23 cellular contexts compared by ENCODE assay signal in the genomic region with DNA sequence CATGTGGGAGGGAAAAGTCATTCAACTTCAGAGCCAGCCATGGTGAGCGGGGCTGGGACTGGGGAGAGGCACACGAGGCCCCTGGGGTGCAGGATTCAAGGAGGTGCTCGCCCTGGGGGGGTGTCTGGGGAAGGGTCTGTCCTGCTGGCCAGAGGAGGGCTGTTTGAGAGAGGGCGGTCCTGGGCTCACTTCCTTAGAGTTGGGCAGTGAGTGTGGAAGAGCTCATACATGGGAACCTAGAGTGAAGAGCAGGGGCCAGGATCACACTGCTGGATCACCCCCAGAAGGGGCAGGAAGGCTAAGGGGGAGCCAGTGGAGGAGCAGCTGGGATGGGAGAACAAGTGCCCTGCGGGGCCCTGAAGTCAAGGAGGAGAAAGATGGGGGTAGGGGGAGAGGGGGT. TPM values are rescaled to one million over a fixed set of nuclear protein-coding genes. Genes with fewer than 3 reads are reported as not detected.
DNase-seq lines count a peak whose midpoint lies in the region; ATAC-seq and TF ChIP-seq lines count a peak whose summit lies in the region.
"Had no signal": no experiment of that assay in that cellular context is flagged by ENCODE, and none has a peak within 500 bp of the region (broad histone marks: within the 10 kb centered on the region; RNA-seq: fewer than 3 reads in every experiment).

No MANE protein-coding gene starts in this region.

- H3K9me2 ChIP-seq in GM23248 (ENCODE audit: insufficient read depth) = no peaks in the 10 kb centered on the region
- H3K9me2 ChIP-seq: SK-N-SH had no signal

- H3K27me3 ChIP-seq in GM23248 (replicated peaks; ENCODE audit: insufficient read depth) (no peaks in the 10 kb centered on the region), Panc1 (ENCODE audit: control insufficient read depth, insufficient read depth, low read length) (no peaks in the 10 kb centered on the region), lower lobe of right lung (ENCODE audit: low read depth) (no peaks in the 10 kb centered on the region), sigmoid colon (no peaks in the 10 kb centered on the region)
- H3K27me3 ChIP-seq: breast epithelium, gastroesophageal sphincter, thyroid gland had no signal

- CTCF ChIA-PET in Panc1 (lab: Charles Lee) = interaction anchor here (0.7 kb wide), 1 partner anchor 464 kb away, joined by 7 read pairs; no protein-coding TSS in a partner anchor

- ATAC-seq in Panc1 (no peak; the same call in 1 of the 2 replicates), lower lobe of right lung (no peak), HG02623 (IDR thresholded peaks at IDR 0.05; ENCODE audit: unreplicated experiment) (no peak)
- ATAC-seq: gastroesophageal sphincter; stimulated activated naive CD8-positive, alpha-beta T cell treated with anti-CD3 and anti-CD28 coated beads, Interleukin-15, Interleukin-2, amounts not matched to agents 100 U/mL and 50 U/mL, for 24 hours had no signal

- peak overlapping the region; percentile 66; the same call in 1 of the 2 replicates for H3K9ac ChIP-seq in GM23248
- H3K9ac ChIP-seq: SK-N-SH had no signal

- H3K4me1 ChIP-seq in GM23248 (ENCODE audit: insufficient read depth) (peaks cover 64% of the 10 kb centered on the region), Panc1 (ENCODE audit: control insufficient read depth, insufficient read depth, low read length) (peaks cover 83% of the 10 kb centered on the region), lower lobe of right lung (peaks cover 40% of the 10 kb centered on the region), sigmoid colon (peaks cover 0 to 40% (median 22%) of the 10 kb centered on the region in 4 donors)

- intact Hi-C loops in Panc1 (cut with micrococcal nuclease; ENCODE audit: unreplicated experiment) (loop anchor here (5.0 kb wide), 2 partner anchors 76 to 406 kb away; no protein-coding TSS in a partner anchor), lower lobe of right lung (cut with DNase I) (no loop called here), sigmoid colon (cut with DNase I) (no loop called here)

- no peak for TF ChIP-seq POLR2A in sigmoid colon (IDR thresholded peaks at IDR 0.05)

- H3K27ac ChIP-seq in GM23248 = peak overlapping the region; percentile 73; the same call in 1 of the 2 replicates
- peak overlapping the region; percentile 99 for H3K27ac ChIP-seq in Panc1 (ENCODE audit: low read length)
- no peak overlapping the region for H3K27ac ChIP-seq in lower lobe of right lung
- no peak overlapping the region for H3K27ac ChIP-seq in sigmoid colon
- H3K27ac ChIP-seq: breast epithelium, coronary artery, thyroid gland had no signal

- peaks cover 3% of the 10 kb centered on the region; the same call in 1 of the 2 replicates for H4K20me1 ChIP-seq in GM23248 (ENCODE audit: insufficient read depth)

- TF ChIP-seq EP300 in sigmoid colon (IDR thresholded peaks at IDR 0.05) = no peak

- H3K79me2 ChIP-seq in GM23248 (ENCODE audit: insufficient read depth) = peaks cover 100% of the 10 kb centered on the region

- H3K9me3 ChIP-seq in GM23248 (ENCODE audit: low read depth) (no peaks in the 10 kb centered on the region), Panc1 (ENCODE audit: control insufficient read depth, insufficient read depth, low read depth, low read length) (no peaks in the 10 kb centered on the region), lower lobe of right lung (no peaks in the 10 kb centered on the region), sigmoid colon (no peaks in the 10 kb centered on the region)
- H3K9me3 ChIP-seq: breast epithelium, gastroesophageal sphincter, SK-N-SH, thyroid gland had no signal

- BruUV-seq in Panc1 (replicated peaks; lab: Mats Ljungman, UMichigan) = no TSS peak

- no peak overlapping the region for H2AFZ ChIP-seq in GM23248

- H3K4me3 ChIP-seq in GM23248 (no peak overlapping the region), Panc1 (ENCODE audit: low read depth in 2 of 2, low read length in 2 of 2) (no peak overlapping the region), lower lobe of right lung (no peak overlapping the region), sigmoid colon (no peak overlapping the region)
- H3K4me3 ChIP-seq: breast epithelium, coronary artery, gastroesophageal sphincter, lung, thyroid gland had no signal

- no peaks in the 10 kb centered on the region for H3K36me3 ChIP-seq in GM23248 (ENCODE audit: low read depth)
- H3K36me3 ChIP-seq in Panc1 (ENCODE audit: control insufficient read depth, insufficient read depth, low read length) = no peaks in the 10 kb centered on the region
- no peaks in the 10 kb centered on the region for H3K36me3 ChIP-seq in lower lobe of right lung
- no peaks in the 10 kb centered on the region for H3K36me3 ChIP-seq in sigmoid colon
- H3K36me3 ChIP-seq: breast epithelium, gastroesophageal sphincter, thyroid gland had no signal

- 99 to 100% methylated on average over 5 of the region's 5 CpGs for WGBS in GM23248 (ENCODE audit: low coverage in 1 of 2, low lambda C conversion rate in 2 of 2, missing lambda C conversion rate in 2 of 2), 2 experiments
- WGBS in sigmoid colon, 2 donors = 91% methylated on average over 5 of the region's 5 CpGs

- TF ChIP-seq CTCF in Panc1 (IDR thresholded peaks at IDR 0.05) = no peak
- no peak for TF ChIP-seq CTCF in lower lobe of right lung (IDR thresholded peaks at IDR 0.05)
- no peak for TF ChIP-seq CTCF in sigmoid colon (IDR thresholded peaks at IDR 0.05)

- POLR2A ChIA-PET in Panc1 (lab: Charles Lee) = interaction anchor here (0.9 kb wide), 1 partner anchor 9 kb away, joined by 4 read pairs; no protein-coding TSS in a partner anchor

- peaks cover 66% of the 10 kb centered on the region for H3F3A ChIP-seq in GM23248 (ENCODE audit: insufficient read depth)

- in situ Hi-C loops in GM23248 (cut with MboI) (loop anchor here (25.0 kb wide), 1 partner anchor 396 kb away; no protein-coding TSS in a partner anchor), Panc1 (cut with HindIII; ENCODE audit: low pct_unique_long_range_greater_than_20kb, low sequenced_read_pairs) (no loop called here)

- H3K4me2 ChIP-seq in GM23248 (ENCODE audit: unreplicated experiment) = no peak overlapping the region

- no peak for DNase-seq in GM23248
- DNase-seq in Panc1 (ENCODE audit: low read depth, low spot score) = no peak
- peak; percentile 35 for DNase-seq in lower lobe of right lung
- DNase-seq in sigmoid colon = peak; percentile 57
- DNase-seq in activated CD4-positive, alpha-beta T cell treated with anti-CD3 and anti-CD28 coated beads, Interleukin-2, amount 50 U/mL, for 1 hour = no peak
- no peak for DNase-seq in activated CD4-positive, alpha-beta T cell treated with anti-CD3 and anti-CD28 coated beads for 48 hours
- DNase-seq: activated naive CD4-positive, alpha-beta T cell treated with anti-CD3 and anti-CD28 coated beads for 36 hours; activated T-cell treated with anti-CD3 and anti-CD28 coated beads, Interleukin-2, amount 50 U/mL, for 48 hours; CD4-positive, alpha-beta memory T cell; DMS153; KG1; NCI-H1436; NCI-H510A; SK-N-SH; stimulated activated CD4-positive, alpha-beta T cell treated with anti-CD3 and anti-CD28 coated beads, Interleukin-4, amount 100 ng/mL, for 4 hours; stimulated activated naive CD8-positive, alpha-beta T cell treated with anti-CD3 and anti-CD28 coated beads, Interleukin-15, Interleukin-2, amounts not matched to agents 100 U/mL and 50 U/mL, for 24 hours; T-helper 2 cell; thyroid gland had no signal

RNA-seq across cellular contexts. Expression of gene SH3BP4, which starts 6.5 kb away (rescaled TPM):
- 96.0 and 100 TPM in 2 replicates for total RNA-seq in GM23248 (2014; rRNA removed; shearing (Covaris generic))
- polyA plus RNA-seq in GM23248 (2016; fragmentation: Nextera tagmentation; extraction: Ambion mirVana) (59.3 and 59.5 TPM in 2 replicates), sigmoid colon (10 to 100 TPM in 1 of 3 donors, 1 to 10 TPM in 2; 4.8 to 14.0 (median 7.2) TPM)
- total RNA-seq in Panc1 (2021; ENCODE audit: unreplicated experiment) (133 TPM), lower lobe of right lung (36.8 TPM), sigmoid colon (10 to 100 TPM; 11.4 to 22.8 (median 19.1) TPM)
- polyA plus RNA-seq in Panc1 (2012; ENCODE audit: insufficient read length) = 102 TPM
- polyA plus RNA-seq: CD4-positive, alpha-beta memory T cell had no signal

Comparison
In these comparisons a context has a peak if more than half of its experiments do, and no peak if none do; other contexts are left out.
1. DNase-seq: peak in lower lobe of right lung (single experiment) and sigmoid colon (single experiment); none in GM23248 (single experiment), Panc1 (single experiment), activated CD4-positive, alpha-beta T cell treated with anti-CD3 and anti-CD28 coated beads, Interleukin-2, amount 50 U/mL, for 1 hour (single experiment) and activated CD4-positive, alpha-beta T cell treated with anti-CD3 and anti-CD28 coated beads for 48 hours (single experiment).
2. H3K27ac ChIP-seq: peak in GM23248 (single experiment) and Panc1 (single experiment); none in lower lobe of right lung (single experiment) and sigmoid colon (0 of 4).